ENCODE assay signal across 31 cellular contexts in the genomic region with DNA sequence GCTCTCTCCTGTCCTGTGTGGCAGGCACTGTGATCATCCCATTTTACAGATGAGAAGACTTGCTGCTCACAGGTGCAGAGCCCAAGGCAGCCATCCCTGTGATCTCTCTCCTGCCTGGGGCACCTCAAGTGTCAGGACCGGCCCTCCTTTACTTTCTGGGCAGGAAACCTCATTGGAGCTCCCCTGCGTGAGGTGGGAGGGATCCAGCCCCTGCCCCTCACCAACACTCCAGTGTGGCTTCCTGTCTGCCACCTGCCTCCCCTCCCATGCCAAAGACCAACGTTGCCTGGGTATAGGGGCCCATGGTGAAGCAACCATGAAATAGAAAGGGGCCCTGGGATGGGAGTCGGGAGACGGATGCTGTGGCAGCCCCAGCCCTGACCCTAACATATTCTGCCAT.
"Had no signal": no experiment of that assay in that cellular context is flagged by ENCODE, and none has a peak within 500 bp of the region (broad histone marks: within the 10 kb centered on the region; RNA-seq: fewer than 3 reads in every experiment).

No MANE protein-coding gene starts in this region.

- H3K4me1 ChIP-seq: foreskin keratinocyte, left ventricle myocardium inferior, tibial artery, upper lobe of right lung had no signal

- H3K27me3 ChIP-seq: esophagus muscularis mucosa, neutrophil, ovary, upper lobe of right lung had no signal

- H3K4me3 Mint-ChIP-seq: activated CD4-positive, alpha-beta memory T cell treated with anti-CD3 and anti-CD28 coated beads, Interleukin-2, amount 10 ng/mL, durations not matched to agents 7 days and 5 days; activated CD4-positive, alpha-beta T cell treated with anti-CD3 and anti-CD28 coated beads, Interleukin-2, amount 10 ng/mL, durations not matched to agents 7 days and 5 days; activated naive CD4-positive, alpha-beta T cell treated with anti-CD3 and anti-CD28 coated beads, Interleukin-2, amount 50 U/mL, for 24 hours; activated naive CD8-positive, alpha-beta T cell treated with anti-CD3 and anti-CD28 coated beads, Interleukin-2, amount 50 U/mL, for 24 hours; activated T-cell treated with anti-CD3 and anti-CD28 coated beads, Interleukin-2, amount 50 U/mL, for 4 hours; dendritic cell treated with granulocyte-macrophage colony-stimulating factor and Interleukin-4, amounts not matched to agents 40 ng/mL and 50 ng/mL, for 4 days; endodermal cell; natural killer cell treated with Interleukin-12 subunit alpha and Interleukin-12 subunit beta and Interleukin-15 and Interleukin-18, amount 100 ng/mL, for 72 hours; stimulated activated memory B cell treated with anti-CD40 and anti-IgM and Interleukin-4, amounts not matched to agents 10 μg/mL and 1 μg/mL and 100 μg/mL, for 72 hours; WTC11 had no signal

- H3K4me3 ChIP-seq: esophagus muscularis mucosa, heart left ventricle, left ventricle myocardium inferior, lung, mucosa of descending colon, ovary, skin epidermis, suprapubic skin, tibial artery, upper lobe of right lung had no signal

- H3K4me1 Mint-ChIP-seq: activated CD4-positive, alpha-beta memory T cell treated with anti-CD3 and anti-CD28 coated beads, Interleukin-2, amount 10 ng/mL, durations not matched to agents 7 days and 5 days; activated naive CD4-positive, alpha-beta T cell treated with anti-CD3 and anti-CD28 coated beads, Interleukin-2, amount 50 U/mL, for 24 hours; activated naive CD8-positive, alpha-beta T cell treated with anti-CD3 and anti-CD28 coated beads, Interleukin-2, amount 50 U/mL, for 24 hours; endodermal cell; stimulated activated memory B cell treated with anti-CD40 and anti-IgM and Interleukin-4, amounts not matched to agents 10 μg/mL and 1 μg/mL and 100 μg/mL, for 72 hours; WTC11 had no signal

- H3K27ac ChIP-seq: esophagus muscularis mucosa, foreskin keratinocyte, heart left ventricle, left ventricle myocardium inferior, neutrophil, ovary, skin epidermis, suprapubic skin, tibial artery, upper lobe of right lung had no signal

- ATAC-seq: activated naive CD8-positive, alpha-beta T cell treated with anti-CD3 and anti-CD28 coated beads, Interleukin-2, amount 50 U/mL, for 24 hours; activated T-cell treated with anti-CD3 and anti-CD28 coated beads, Interleukin-2, amount 50 U/mL, for 4 hours; foreskin keratinocyte; heart left ventricle; mucosa of descending colon; natural killer cell treated with Interleukin-12 subunit alpha and Interleukin-12 subunit beta and Interleukin-15 and Interleukin-18, amount 100 ng/mL, for 72 hours; sciatic nerve; stimulated activated memory B cell treated with anti-CD40 and anti-IgM and Interleukin-4, amounts not matched to agents 10 μg/mL and 1 μg/mL and 100 μg/mL, for 72 hours; upper lobe of right lung; WTC11 had no signal

- DNase-seq: activated CD4-positive, alpha-beta memory T cell treated with anti-CD3 and anti-CD28 coated beads, Interleukin-2, amount 10 ng/mL, durations not matched to agents 7 days and 5 days; activated CD4-positive, alpha-beta T cell treated with anti-CD3 and anti-CD28 coated beads for 1 hour; activated CD4-positive, alpha-beta T cell treated with anti-CD3 and anti-CD28 coated beads, Interleukin-2, amount 10 ng/mL, durations not matched to agents 7 days and 5 days; activated naive CD8-positive, alpha-beta T cell treated with anti-CD3 and anti-CD28 coated beads, Interleukin-2, amount 50 U/mL, for 24 hours; activated T-cell treated with anti-CD3 and anti-CD28 coated beads, Interleukin-2, amount 50 U/mL, for 4 hours; amygdala; central memory CD4-positive, alpha-beta T cell; endodermal cell; foreskin keratinocyte; heart left ventricle; kidney glomerular epithelial cell; left ventricle myocardium inferior; mucosa of descending colon; ovary; stimulated activated CD4-positive, alpha-beta T cell treated with anti-CD3 and anti-CD28 coated beads, Interleukin-4, amount 100 ng/mL, for 24 hours; T-helper 2 cell; tibial artery; upper lobe of right lung had no signal

- H3K27ac Mint-ChIP-seq: activated CD4-positive, alpha-beta memory T cell treated with anti-CD3 and anti-CD28 coated beads, Interleukin-2, amount 10 ng/mL, durations not matched to agents 7 days and 5 days; activated CD4-positive, alpha-beta T cell treated with anti-CD3 and anti-CD28 coated beads, Interleukin-2, amount 10 ng/mL, durations not matched to agents 7 days and 5 days; activated naive CD4-positive, alpha-beta T cell treated with anti-CD3 and anti-CD28 coated beads, Interleukin-2, amount 50 U/mL, for 24 hours; activated naive CD8-positive, alpha-beta T cell treated with anti-CD3 and anti-CD28 coated beads, Interleukin-2, amount 50 U/mL, for 24 hours; activated T-helper 2 cell treated with anti-CD3 and anti-CD28 coated beads, Interferon-gamma antibody, Interleukin-2, Interleukin-4, amounts not matched to agents 10 μg/mL and 5 μg/mL and 100 μg/mL, durations not matched to agents 14 hours and 24 hours and 36 hours; dendritic cell treated with granulocyte-macrophage colony-stimulating factor and Interleukin-4, amounts not matched to agents 40 ng/mL and 50 ng/mL, for 4 days; endodermal cell; natural killer cell treated with Interleukin-12 subunit alpha and Interleukin-12 subunit beta and Interleukin-15 and Interleukin-18, amount 100 ng/mL, for 72 hours; progenitor cell of endocrine pancreas; stimulated activated memory B cell treated with anti-CD40 and anti-IgM and Interleukin-4, amounts not matched to agents 10 μg/mL and 1 μg/mL and 100 μg/mL, for 72 hours; WTC11 had no signal

- H3K9me3 ChIP-seq: mucosa of descending colon, neutrophil, ovary, suprapubic skin, tibial artery, upper lobe of right lung had no signal

- H3K27me3 Mint-ChIP-seq: activated CD4-positive, alpha-beta memory T cell treated with anti-CD3 and anti-CD28 coated beads, Interleukin-2, amount 10 ng/mL, durations not matched to agents 7 days and 5 days; activated CD4-positive, alpha-beta T cell treated with anti-CD3 and anti-CD28 coated beads, Interleukin-2, amount 10 ng/mL, durations not matched to agents 7 days and 5 days; activated naive CD4-positive, alpha-beta T cell treated with anti-CD3 and anti-CD28 coated beads, Interleukin-2, amount 50 U/mL, for 24 hours; activated naive CD8-positive, alpha-beta T cell treated with anti-CD3 and anti-CD28 coated beads, Interleukin-2, amount 50 U/mL, for 24 hours; dendritic cell treated with granulocyte-macrophage colony-stimulating factor and Interleukin-4, amounts not matched to agents 40 ng/mL and 50 ng/mL, for 4 days; natural killer cell treated with Interleukin-12 subunit alpha and Interleukin-12 subunit beta and Interleukin-15 and Interleukin-18, amount 100 ng/mL, for 72 hours had no signal

- H3K9me3 Mint-ChIP-seq: activated CD4-positive, alpha-beta memory T cell treated with anti-CD3 and anti-CD28 coated beads, Interleukin-2, amount 10 ng/mL, durations not matched to agents 7 days and 5 days; activated naive CD4-positive, alpha-beta T cell treated with anti-CD3 and anti-CD28 coated beads, Interleukin-2, amount 50 U/mL, for 24 hours; activated naive CD8-positive, alpha-beta T cell treated with anti-CD3 and anti-CD28 coated beads, Interleukin-2, amount 50 U/mL, for 24 hours; activated T-cell treated with anti-CD3 and anti-CD28 coated beads, Interleukin-2, amount 50 U/mL, for 4 hours; natural killer cell treated with Interleukin-12 subunit alpha and Interleukin-12 subunit beta and Interleukin-15 and Interleukin-18, amount 100 ng/mL, for 72 hours had no signal

- H3K36me3 Mint-ChIP-seq: activated naive CD4-positive, alpha-beta T cell treated with anti-CD3 and anti-CD28 coated beads, Interleukin-2, amount 50 U/mL, for 24 hours; natural killer cell treated with Interleukin-12 subunit alpha and Interleukin-12 subunit beta and Interleukin-15 and Interleukin-18, amount 100 ng/mL, for 72 hours; stimulated activated memory B cell treated with anti-CD40 and anti-IgM and Interleukin-4, amounts not matched to agents 10 μg/mL and 1 μg/mL and 100 μg/mL, for 72 hours had no signal

- H3K36me3 ChIP-seq: esophagus muscularis mucosa, heart left ventricle, left ventricle myocardium inferior, neutrophil, ovary, suprapubic skin, tibial artery, upper lobe of right lung had no signal
